Comparison of ENCODE assay signal across 1 cellular context in the genomic region with DNA sequence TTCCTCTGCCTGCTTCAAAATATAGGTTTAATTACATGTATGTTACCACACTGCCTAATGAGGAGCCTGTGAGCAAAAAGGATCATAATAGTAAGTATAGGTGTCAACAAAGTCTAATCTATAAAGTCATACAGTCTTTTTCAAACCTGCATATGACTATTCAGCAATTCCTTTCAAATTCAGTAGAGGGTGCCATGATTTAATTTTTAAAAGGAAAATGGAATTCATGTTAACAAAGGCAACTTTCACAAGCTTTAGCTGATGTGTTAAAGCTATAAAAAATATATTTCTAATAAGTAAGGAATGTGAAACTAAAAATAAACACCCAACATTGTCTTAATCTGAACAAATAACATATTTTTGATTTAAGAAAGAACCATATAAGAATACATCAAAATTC.
TF ChIP-seq lines count a peak whose summit lies in the region.

No MANE protein-coding gene starts in this region.

TF ChIP-seq in IMR-90, 13 proteins besides CTCF, POLR2A, EP300 and RAD21 (continued from another document):
- no peak for TF ChIP-seq RFX5 (IDR thresholded peaks at IDR 0.05; ENCODE audit: low read depth, low read length)
- TF ChIP-seq NFE2L2 (IDR thresholded peaks at IDR 0.05; ENCODE audit: low read depth, low read length), result no peak
- no peak for TF ChIP-seq RCOR1 (IDR thresholded peaks at IDR 0.05; ENCODE audit: insufficient replicate concordance, low read length)
